Comparison of ENCODE assay signal across 1 cellular context in the genomic region with DNA sequence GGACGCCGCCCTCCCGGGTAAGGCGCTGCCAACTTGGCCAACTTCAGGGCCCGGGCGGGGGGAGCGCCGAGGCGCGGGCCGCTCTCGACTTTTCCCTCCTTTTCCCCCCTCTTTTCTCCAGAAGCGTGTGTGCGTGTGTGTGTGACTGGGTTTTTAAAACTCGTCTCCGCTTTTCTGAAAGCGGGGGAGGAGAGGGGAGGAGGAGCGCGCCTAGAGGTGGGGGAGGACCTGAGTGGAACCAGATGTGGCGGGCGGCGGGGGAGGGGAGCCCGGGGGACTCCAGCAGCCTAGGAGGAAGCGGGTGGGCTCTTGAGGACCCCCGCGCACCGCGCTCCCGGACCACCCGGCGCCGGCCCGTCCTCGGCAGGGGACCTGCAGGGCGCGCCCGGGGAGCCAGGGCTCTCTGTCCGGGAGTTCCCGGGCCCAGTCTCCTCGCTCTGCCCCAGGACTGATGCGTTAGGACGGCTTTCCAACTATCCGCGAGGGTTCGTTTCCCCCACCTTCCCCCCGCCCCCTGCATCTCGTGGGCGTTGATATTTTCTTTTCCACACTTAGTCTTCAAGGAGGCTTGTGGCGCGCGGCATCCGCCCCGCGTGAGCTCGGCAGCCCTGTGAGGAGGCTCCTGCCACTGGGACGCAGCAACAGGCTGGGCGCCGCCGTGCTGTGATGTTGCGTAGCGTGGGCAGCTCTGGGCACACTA.
TF ChIP-seq lines count a peak whose summit lies in the region.

No MANE protein-coding gene starts in this region.

TF ChIP-seq in SK-N-SH, 30 proteins besides CTCF, POLR2A, EP300 and RAD21 (continued from another document):
- TF ChIP-seq, protein P1, sequence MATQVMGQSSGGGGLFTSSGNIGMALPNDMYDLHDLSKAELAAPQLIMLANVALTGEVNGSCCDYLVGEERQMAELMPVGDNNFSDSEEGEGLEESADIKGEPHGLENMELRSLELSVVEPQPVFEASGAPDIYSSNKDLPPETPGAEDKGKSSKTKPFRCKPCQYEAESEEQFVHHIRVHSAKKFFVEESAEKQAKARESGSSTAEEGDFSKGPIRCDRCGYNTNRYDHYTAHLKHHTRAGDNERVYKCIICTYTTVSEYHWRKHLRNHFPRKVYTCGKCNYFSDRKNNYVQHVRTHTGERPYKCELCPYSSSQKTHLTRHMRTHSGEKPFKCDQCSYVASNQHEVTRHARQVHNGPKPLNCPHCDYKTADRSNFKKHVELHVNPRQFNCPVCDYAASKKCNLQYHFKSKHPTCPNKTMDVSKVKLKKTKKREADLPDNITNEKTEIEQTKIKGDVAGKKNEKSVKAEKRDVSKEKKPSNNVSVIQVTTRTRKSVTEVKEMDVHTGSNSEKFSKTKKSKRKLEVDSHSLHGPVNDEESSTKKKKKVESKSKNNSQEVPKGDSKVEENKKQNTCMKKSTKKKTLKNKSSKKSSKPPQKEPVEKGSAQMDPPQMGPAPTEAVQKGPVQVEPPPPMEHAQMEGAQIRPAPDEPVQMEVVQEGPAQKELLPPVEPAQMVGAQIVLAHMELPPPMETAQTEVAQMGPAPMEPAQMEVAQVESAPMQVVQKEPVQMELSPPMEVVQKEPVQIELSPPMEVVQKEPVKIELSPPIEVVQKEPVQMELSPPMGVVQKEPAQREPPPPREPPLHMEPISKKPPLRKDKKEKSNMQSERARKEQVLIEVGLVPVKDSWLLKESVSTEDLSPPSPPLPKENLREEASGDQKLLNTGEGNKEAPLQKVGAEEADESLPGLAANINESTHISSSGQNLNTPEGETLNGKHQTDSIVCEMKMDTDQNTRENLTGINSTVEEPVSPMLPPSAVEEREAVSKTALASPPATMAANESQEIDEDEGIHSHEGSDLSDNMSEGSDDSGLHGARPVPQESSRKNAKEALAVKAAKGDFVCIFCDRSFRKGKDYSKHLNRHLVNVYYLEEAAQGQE (IDR thresholded peaks at IDR 0.05; ENCODE audit: low read depth, low read length), result 0 out of 2 replicates have a peak, but pooled peaks have one; percentile 4
- TF ChIP-seq RFX5 (IDR thresholded peaks at IDR 0.05; ENCODE audit: low read length) (no peak), RCOR1 (IDR thresholded peaks at IDR 0.05; ENCODE audit: low read length) (no peak), NRF1 (IDR thresholded peaks at IDR 0.05; ENCODE audit: low read depth, low read length) (no peak), MEF2A (IDR thresholded peaks at IDR 0.05; ENCODE audit: borderline replicate concordance, low read depth) (no peak), CHD2 (IDR thresholded peaks at IDR 0.05; ENCODE audit: low read length, partially characterized antibody) (peak; percentile 66), TCF12 (IDR thresholded peaks at IDR 0.05) (peak; percentile 95), FOXM1 (IDR thresholded peaks at IDR 0.05; ENCODE audit: low read depth) (0 out of 2 replicates have a peak, but pooled peaks have one; percentile 18), GABPA (IDR thresholded peaks at IDR 0.05; ENCODE audit: low read depth) (no peak), GATA2 (CRISPR knock-in tag; IDR thresholded peaks at IDR 0.05) (no peak), TAF1 (IDR thresholded peaks at IDR 0.05; ENCODE audit: borderline replicate concordance, low read depth, low read length) (no peak; the same call in 1 of the 2 replicates), TEAD4 (IDR thresholded peaks at IDR 0.05; ENCODE audit: borderline replicate concordance, insufficient read depth) (no peak), SMC3 (IDR thresholded peaks at IDR 0.05; ENCODE audit: low read depth, low read length) (0 out of 2 replicates have a peak, but pooled peaks have one; percentile 10), YY1 (IDR thresholded peaks at IDR 0.05; ENCODE audit: low read depth) (no peak)
TF ChIP-seq in SK-N-SH: peak in this region for 6.
